12 cellular contexts compared by ENCODE assay signal in the genomic region with DNA sequence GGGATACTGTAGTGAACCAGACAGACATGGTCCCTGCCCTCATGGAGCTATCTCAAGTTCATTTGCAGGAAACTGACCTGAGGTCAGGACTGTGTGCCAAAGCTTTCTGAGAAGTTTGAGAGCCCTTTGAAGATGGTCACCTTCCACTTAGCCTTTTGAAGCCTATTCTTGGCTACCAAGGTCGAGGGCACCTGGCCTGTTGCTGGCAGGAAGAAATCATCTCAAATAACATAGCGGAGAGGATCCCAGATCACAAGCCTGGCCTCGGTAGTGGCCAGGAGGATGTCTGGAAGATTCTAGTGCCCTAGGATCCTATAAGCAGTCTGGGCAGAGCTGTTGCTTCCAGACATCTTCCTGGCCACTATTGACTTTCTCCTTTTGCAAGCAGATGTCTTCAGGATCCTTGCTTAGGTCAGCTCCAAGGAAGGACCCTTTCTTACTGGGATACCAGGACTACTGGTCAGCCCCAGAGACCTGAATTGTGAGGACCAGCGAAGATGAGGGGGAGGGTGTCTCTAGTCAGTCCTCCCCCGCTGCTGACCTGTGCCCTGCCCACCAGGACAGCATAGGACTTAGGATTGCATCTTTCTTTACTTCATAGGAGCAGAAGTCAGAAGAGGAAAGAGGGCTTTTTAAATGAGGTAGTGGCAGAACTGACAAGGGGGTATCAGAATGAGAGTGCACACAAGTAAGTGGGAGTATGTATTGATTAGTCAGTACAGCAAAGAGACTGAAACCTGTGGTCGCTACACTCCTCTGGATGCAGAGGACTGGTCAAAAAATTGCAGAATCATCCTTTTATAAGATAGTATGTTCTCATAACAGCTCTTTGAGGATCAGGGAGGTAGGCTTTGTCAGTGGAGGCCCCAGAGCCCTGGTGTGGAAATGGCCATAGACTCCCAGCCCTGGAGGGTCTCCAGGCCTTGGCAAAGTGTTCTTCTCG.
DNase-seq lines count a peak whose midpoint lies in the region; ATAC-seq and TF ChIP-seq lines count a peak whose summit lies in the region.
"Had no signal": no experiment of that assay in that cellular context is flagged by ENCODE, and none has a peak within 500 bp of the region (broad histone marks: within the 10 kb centered on the region; RNA-seq: fewer than 3 reads in every experiment).

No MANE protein-coding gene starts in this region.

- H3K4me3 ChIP-seq in ovary = no peak overlapping the region

- no peaks in the 10 kb centered on the region for H3K27me3 Mint-ChIP-seq in WTC11 (ENCODE audit: low read depth)
- H3K27me3 Mint-ChIP-seq in stimulated activated naive B cell treated with anti-CD40 and anti-IgM and Interleukin-4, amounts not matched to agents 10 μg/mL and 1 μg/mL and 100 μg/mL, for 72 hours = peaks cover 0 to 3% of the 10 kb centered on the region in 2 donors

- intact Hi-C loops in ovary (cut with DNase I) = no loop called here

- peaks cover 30% of the 10 kb centered on the region for H3K4me1 ChIP-seq in ovary (ENCODE audit: insufficient read depth)

- H3K36me3 ChIP-seq in ovary = no peaks in the 10 kb centered on the region

- TF ChIP-seq CTCF in WTC11 (IDR thresholded peaks at IDR 0.05) (no peak), ovary (IDR thresholded peaks at IDR 0.05) (no peak)

- H3K4me1 Mint-ChIP-seq in WTC11 = peaks cover 18% of the 10 kb centered on the region
- H3K4me1 Mint-ChIP-seq in stimulated activated naive B cell treated with anti-CD40 and anti-IgM and Interleukin-4, amounts not matched to agents 10 μg/mL and 1 μg/mL and 100 μg/mL, for 72 hours = no peaks in the 10 kb centered on the region

- H3K9me3 Mint-ChIP-seq in activated naive CD4-positive, alpha-beta T cell treated with anti-CD3 and anti-CD28 coated beads, Interleukin-2, amount 50 U/mL, for 72 hours = no peaks in the 10 kb centered on the region
- H3K9me3 Mint-ChIP-seq in WTC11 = no peaks in the 10 kb centered on the region
- peaks cover 0 to 2% of the 10 kb centered on the region in 2 donors for H3K9me3 Mint-ChIP-seq in stimulated activated naive B cell treated with anti-CD40 and anti-IgM and Interleukin-4, amounts not matched to agents 10 μg/mL and 1 μg/mL and 100 μg/mL, for 72 hours
- H3K9me3 Mint-ChIP-seq: activated CD4-positive, alpha-beta memory T cell treated with anti-CD3 and anti-CD28 coated beads for 36 hours had no signal

- H3K36me3 Mint-ChIP-seq in activated naive CD4-positive, alpha-beta T cell treated with anti-CD3 and anti-CD28 coated beads, Interleukin-2, amount 50 U/mL, for 72 hours = no peaks in the 10 kb centered on the region
- peaks cover 26% of the 10 kb centered on the region for H3K36me3 Mint-ChIP-seq in WTC11
- no peaks in the 10 kb centered on the region for H3K36me3 Mint-ChIP-seq in stimulated activated naive B cell treated with anti-CD40 and anti-IgM and Interleukin-4, amounts not matched to agents 10 μg/mL and 1 μg/mL and 100 μg/mL, for 72 hours
- H3K36me3 Mint-ChIP-seq: activated CD4-positive, alpha-beta memory T cell treated with anti-CD3 and anti-CD28 coated beads for 36 hours had no signal

- H3K4me3 Mint-ChIP-seq in WTC11 = no peak overlapping the region
- H3K4me3 Mint-ChIP-seq in stimulated activated naive B cell treated with anti-CD40 and anti-IgM and Interleukin-4, amounts not matched to agents 10 μg/mL and 1 μg/mL and 100 μg/mL, for 72 hours = no peak overlapping the region
- H3K4me3 Mint-ChIP-seq: activated CD4-positive, alpha-beta memory T cell treated with anti-CD3 and anti-CD28 coated beads for 36 hours had no signal

- DNase-seq in activated naive CD4-positive, alpha-beta T cell treated with anti-CD3 and anti-CD28 coated beads, Interleukin-2, amount 50 U/mL, for 72 hours (ENCODE audit: low spot score in 2 of 2) = peak in 1 of 2 donors; percentile 2
- no peak for DNase-seq in activated naive CD4-positive, alpha-beta T cell treated with Interleukin-2 at 50 U/mL for 16 hours
- DNase-seq in WTC11 (ENCODE audit: low spot score) (no peak), inferior parietal cortex (ENCODE audit: extremely low spot score) (no peak), ovary (no peak)
- DNase-seq in stimulated activated naive B cell treated with anti-CD40 and anti-IgM and Interleukin-4, amounts not matched to agents 10 μg/mL and 1 μg/mL and 100 μg/mL, for 72 hours = no peak
- DNase-seq: activated CD4-positive, alpha-beta memory T cell treated with anti-CD3 and anti-CD28 coated beads for 36 hours; NCI-H2029; Right ventricle myocardium superior had no signal

- no peaks in the 10 kb centered on the region for H3K9me3 ChIP-seq in ovary

- 86 to 89% (median 87%) methylated on average over 7 of the region's 7 CpGs for WGBS in ovary, 3 donors

- no peak for TF ChIP-seq POLR2A in ovary (IDR thresholded peaks at IDR 0.05)

- H3K27ac Mint-ChIP-seq in activated naive CD4-positive, alpha-beta T cell treated with anti-CD3 and anti-CD28 coated beads, Interleukin-2, amount 50 U/mL, for 72 hours = no peak overlapping the region
- H3K27ac Mint-ChIP-seq in WTC11 = peak overlapping the region; percentile 44
- no peak overlapping the region for H3K27ac Mint-ChIP-seq in stimulated activated naive B cell treated with anti-CD40 and anti-IgM and Interleukin-4, amounts not matched to agents 10 μg/mL and 1 μg/mL and 100 μg/mL, for 72 hours
- H3K27ac Mint-ChIP-seq: activated CD4-positive, alpha-beta memory T cell treated with anti-CD3 and anti-CD28 coated beads for 36 hours had no signal

- CTCF ChIA-PET in WTC11 (lab: Charles Lee) = interaction anchor here (0.8 to 1.1 kb wide), 3 partner anchors 9 to 438 kb away, joined by 3 read pairs; no protein-coding TSS in a partner anchor

- ATAC-seq in activated naive CD4-positive, alpha-beta T cell treated with anti-CD3 and anti-CD28 coated beads, Interleukin-2, amount 50 U/mL, for 72 hours = peak; percentile 36 to 96
- ATAC-seq in HG02973 (IDR thresholded peaks at IDR 0.05; ENCODE audit: unreplicated experiment) (peak; percentile 78), WTC11 (no peak), HG03095 (IDR thresholded peaks at IDR 0.05; ENCODE audit: unreplicated experiment) (no peak)
- peak; percentile 41 to 44 for ATAC-seq in stimulated activated naive B cell treated with anti-CD40 and anti-IgM and Interleukin-4, amounts not matched to agents 10 μg/mL and 1 μg/mL and 100 μg/mL, for 72 hours (replicated peaks)

- H3K27ac ChIP-seq in ovary = no peak overlapping the region
- H3K27ac ChIP-seq: parathyroid adenoma had no signal

- no peak for TF ChIP-seq EP300 in ovary (IDR thresholded peaks at IDR 0.05)

- POLR2A ChIA-PET in WTC11 (lab: Charles Lee) = interaction anchor here (0.5 kb wide), 1 partner anchor 67 kb away, joined by 3 read pairs; no protein-coding TSS in a partner anchor

- no peaks in the 10 kb centered on the region for H3K27me3 ChIP-seq in ovary

TF ChIP-seq in WTC11, 78 proteins besides CTCF, POLR2A, EP300 and RAD21:
- TF ChIP-seq FOXJ3 (CRISPR knock-in tag; IDR thresholded peaks at IDR 0.05; ENCODE audit: borderline replicate concordance) (no peak), ZNF416 (CRISPR knock-in tag; IDR thresholded peaks at IDR 0.05) (no peak), KAT7 (CRISPR knock-in tag; IDR thresholded peaks at IDR 0.05; ENCODE audit: borderline replicate concordance) (no peak), MYBL2 (CRISPR knock-in tag; IDR thresholded peaks at IDR 0.05) (no peak)
- TF ChIP-seq, protein P1, sequence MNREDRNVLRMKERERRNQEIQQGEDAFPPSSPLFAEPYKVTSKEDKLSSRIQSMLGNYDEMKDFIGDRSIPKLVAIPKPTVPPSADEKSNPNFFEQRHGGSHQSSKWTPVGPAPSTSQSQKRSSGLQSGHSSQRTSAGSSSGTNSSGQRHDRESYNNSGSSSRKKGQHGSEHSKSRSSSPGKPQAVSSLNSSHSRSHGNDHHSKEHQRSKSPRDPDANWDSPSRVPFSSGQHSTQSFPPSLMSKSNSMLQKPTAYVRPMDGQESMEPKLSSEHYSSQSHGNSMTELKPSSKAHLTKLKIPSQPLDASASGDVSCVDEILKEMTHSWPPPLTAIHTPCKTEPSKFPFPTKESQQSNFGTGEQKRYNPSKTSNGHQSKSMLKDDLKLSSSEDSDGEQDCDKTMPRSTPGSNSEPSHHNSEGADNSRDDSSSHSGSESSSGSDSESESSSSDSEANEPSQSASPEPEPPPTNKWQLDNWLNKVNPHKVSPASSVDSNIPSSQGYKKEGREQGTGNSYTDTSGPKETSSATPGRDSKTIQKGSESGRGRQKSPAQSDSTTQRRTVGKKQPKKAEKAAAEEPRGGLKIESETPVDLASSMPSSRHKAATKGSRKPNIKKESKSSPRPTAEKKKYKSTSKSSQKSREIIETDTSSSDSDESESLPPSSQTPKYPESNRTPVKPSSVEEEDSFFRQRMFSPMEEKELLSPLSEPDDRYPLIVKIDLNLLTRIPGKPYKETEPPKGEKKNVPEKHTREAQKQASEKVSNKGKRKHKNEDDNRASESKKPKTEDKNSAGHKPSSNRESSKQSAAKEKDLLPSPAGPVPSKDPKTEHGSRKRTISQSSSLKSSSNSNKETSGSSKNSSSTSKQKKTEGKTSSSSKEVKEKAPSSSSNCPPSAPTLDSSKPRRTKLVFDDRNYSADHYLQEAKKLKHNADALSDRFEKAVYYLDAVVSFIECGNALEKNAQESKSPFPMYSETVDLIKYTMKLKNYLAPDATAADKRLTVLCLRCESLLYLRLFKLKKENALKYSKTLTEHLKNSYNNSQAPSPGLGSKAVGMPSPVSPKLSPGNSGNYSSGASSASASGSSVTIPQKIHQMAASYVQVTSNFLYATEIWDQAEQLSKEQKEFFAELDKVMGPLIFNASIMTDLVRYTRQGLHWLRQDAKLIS (CRISPR knock-in tag; IDR thresholded peaks at IDR 0.05; ENCODE audit: borderline replicate concordance) = no peak
- TF ChIP-seq, protein P2, sequence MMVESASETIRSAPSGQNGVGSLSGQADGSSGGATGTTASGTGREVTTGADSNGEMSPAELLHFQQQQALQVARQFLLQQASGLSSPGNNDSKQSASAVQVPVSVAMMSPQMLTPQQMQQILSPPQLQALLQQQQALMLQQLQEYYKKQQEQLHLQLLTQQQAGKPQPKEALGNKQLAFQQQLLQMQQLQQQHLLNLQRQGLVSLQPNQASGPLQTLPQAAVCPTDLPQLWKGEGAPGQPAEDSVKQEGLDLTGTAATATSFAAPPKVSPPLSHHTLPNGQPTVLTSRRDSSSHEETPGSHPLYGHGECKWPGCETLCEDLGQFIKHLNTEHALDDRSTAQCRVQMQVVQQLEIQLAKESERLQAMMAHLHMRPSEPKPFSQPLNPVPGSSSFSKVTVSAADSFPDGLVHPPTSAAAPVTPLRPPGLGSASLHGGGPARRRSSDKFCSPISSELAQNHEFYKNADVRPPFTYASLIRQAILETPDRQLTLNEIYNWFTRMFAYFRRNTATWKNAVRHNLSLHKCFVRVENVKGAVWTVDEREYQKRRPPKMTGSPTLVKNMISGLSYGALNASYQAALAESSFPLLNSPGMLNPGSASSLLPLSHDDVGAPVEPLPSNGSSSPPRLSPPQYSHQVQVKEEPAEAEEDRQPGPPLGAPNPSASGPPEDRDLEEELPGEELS (CRISPR knock-in tag; IDR thresholded peaks at IDR 0.05) = no peak

Comparison
In these comparisons a context has a peak if more than half of its experiments do, and no peak if none do; other contexts are left out.
1. ATAC-seq: peak in activated naive CD4-positive, alpha-beta T cell treated with anti-CD3 and anti-CD28 coated beads, Interleukin-2, amount 50 U/mL, for 72 hours (2 of 2), HG02973 (single experiment) and stimulated activated naive B cell treated with anti-CD40 and anti-IgM and Interleukin-4, amounts not matched to agents 10 μg/mL and 1 μg/mL and 100 μg/mL, for 72 hours (2 of 2); none in WTC11 (single experiment) and HG03095 (single experiment).